Comparison of ENCODE assay signal across 8 cellular contexts in genomic region chr9:4796988-4797956, GRCh38. TPM values are rescaled to one million over a fixed set of nuclear protein-coding genes. Genes with fewer than 3 reads are reported as not detected.
DNase-seq lines count a peak whose midpoint lies in the region; ATAC-seq and TF ChIP-seq lines count a peak whose summit lies in the region.

No MANE protein-coding gene starts in this region.

- no peaks in the 10 kb centered on the region for H3K27me3 ChIP-seq in left ventricle myocardium inferior (ENCODE audit: low read depth)
- H3K27me3 ChIP-seq in right cardiac atrium (ENCODE audit: control insufficient read depth, insufficient read depth): no peaks in the 10 kb centered on the region
- H3K27me3 ChIP-seq in ascending aorta: no peaks in the 10 kb centered on the region
- no peaks in the 10 kb centered on the region for H3K27me3 ChIP-seq in uterus

- TF ChIP-seq CTCF in left ventricle myocardium inferior (IDR thresholded peaks at IDR 0.05; ENCODE audit: borderline replicate concordance): peak; percentile 87
- TF ChIP-seq CTCF in ascending aorta (IDR thresholded peaks at IDR 0.05): peak; percentile 11 to 65 (median 61)
- TF ChIP-seq CTCF in uterus (IDR thresholded peaks at IDR 0.05): peak; percentile 45 to 59 (median 49)
- no peak for TF ChIP-seq CTCF in omental fat pad (IDR thresholded peaks at IDR 0.05)

- no peaks in the 10 kb centered on the region for H3K9me3 ChIP-seq in left ventricle myocardium inferior (replicated peaks)
- H3K9me3 ChIP-seq in right cardiac atrium (ENCODE audit: control insufficient read depth, low read length): no peaks in the 10 kb centered on the region
- H3K9me3 ChIP-seq in ascending aorta: no peaks in the 10 kb centered on the region
- H3K9me3 ChIP-seq in uterus: no peaks in the 10 kb centered on the region

- ATAC-seq in right cardiac atrium (no peak), omental fat pad (ENCODE audit: low FRiP score) (no peak)

- H3K4me3 ChIP-seq in left ventricle myocardium inferior: no peak overlapping the region
- H3K4me3 ChIP-seq in right cardiac atrium (ENCODE audit: low read length): no peak overlapping the region
- H3K4me3 ChIP-seq in ascending aorta: no peak overlapping the region
- H3K4me3 ChIP-seq in uterus: no peak overlapping the region

- H3K36me3 ChIP-seq in left ventricle myocardium inferior (no peaks in the 10 kb centered on the region), ascending aorta (no peaks in the 10 kb centered on the region), uterus (no peaks in the 10 kb centered on the region)

- intact Hi-C loops in left ventricle myocardium inferior (cut with micrococcal nuclease): no loop called here
- intact Hi-C loops in right cardiac atrium (cut with DNase I): loop anchor here in 1 of 4 donors (10.0 kb wide), 1 partner anchor 188 kb away; the partner anchor contains the start of gene JAK2
- intact Hi-C loops in ascending aorta (cut with DNase I): no loop called here
- intact Hi-C loops in uterus (cut with DNase I; ENCODE audit: low total_unique reads): no loop called here

- DNase-seq in left ventricle myocardium inferior (no peak), right cardiac atrium (no peak), MV-4-11 (lab: John Stamatoyannopoulos, UW) (peak; percentile 21), ascending aorta (ENCODE audit: low spot score in 2 of 2) (no peak), kidney tubule cell (ENCODE audit: low spot score) (peak; percentile 52), uterus (no peak), omental fat pad (ENCODE audit: low spot score) (no peak), COLO829 (ENCODE audit: low spot score) (no peak)

- 76% methylated on average over 6 of the region's 6 CpGs for WGBS in right cardiac atrium

- no peak for TF ChIP-seq POLR2A in uterus (IDR thresholded peaks at IDR 0.05)

- H3K4me1 ChIP-seq in left ventricle myocardium inferior (peaks cover 47% of the 10 kb centered on the region), right cardiac atrium (ENCODE audit: control insufficient read depth, insufficient read depth, low read length) (peaks cover 7% of the 10 kb centered on the region), ascending aorta (peaks cover 7 to 15% of the 10 kb centered on the region in 2 donors), uterus (peaks cover 0 to 5% of the 10 kb centered on the region in 2 donors)

- H3K27ac ChIP-seq in left ventricle myocardium inferior (replicated peaks): peak overlapping the region; percentile 45
- H3K27ac ChIP-seq in right cardiac atrium (ENCODE audit: low read length): no peak overlapping the region
- H3K27ac ChIP-seq in ascending aorta: peak overlapping the region; percentile 60 to 68
- peak overlapping the region in 1 of 2 donors; percentile 48 for H3K27ac ChIP-seq in uterus

RNA-seq across cellular contexts. Expression of gene RCL1, which starts 4.5 kb away (rescaled TPM):
- total RNA-seq in left ventricle myocardium inferior (4.9 TPM), right cardiac atrium (1 to 10 TPM; 6.1 to 8.1 (median 6.6) TPM), ascending aorta (28.3 TPM), uterus (10 to 100 TPM; 21.3 to 49.7 (median 37.7) TPM), omental fat pad (10 to 100 TPM; 54.1 to 97.3 (median 88.8) TPM)
- polyA plus RNA-seq in right cardiac atrium: 4.8 TPM

RNA-seq across cellular contexts. Expression of gene AK3, which starts 56.3 kb away (rescaled TPM):
- total RNA-seq in left ventricle myocardium inferior (197 TPM), right cardiac atrium (100 to 1,000 TPM; 111 to 153 (median 125) TPM), ascending aorta (37.1 TPM), uterus (100 to 1,000 TPM in 1 of 4 donors, 10 to 100 TPM in 3; 57.9 to 129 (median 78.4) TPM), omental fat pad (10 to 100 TPM; 77.6 to 99.4 (median 88.6) TPM)
- polyA plus RNA-seq in right cardiac atrium: 91.3 TPM

Comparison
In these comparisons a context has a peak if more than half of its experiments do, and no peak if none do; other contexts are left out.
1. DNase-seq: peak in MV-4-11 (single experiment) and kidney tubule cell (single experiment); none in left ventricle myocardium inferior (single experiment), right cardiac atrium (0 of 3), ascending aorta (0 of 2), uterus (0 of 2), omental fat pad (single experiment) and COLO829 (single experiment).
2. CTCF ChIP-seq: peak in left ventricle myocardium inferior (single experiment), ascending aorta (3 of 3) and uterus (4 of 4); none in omental fat pad (0 of 3).